ENCODE assay signal across 11 cellular contexts in genomic region chr21:29301703-29302102, GRCh38. TPM values are rescaled to one million over a fixed set of nuclear protein-coding genes. Genes with fewer than 3 reads are reported as not detected.
DNase-seq lines count a peak whose midpoint lies in the region; ATAC-seq and TF ChIP-seq lines count a peak whose summit lies in the region.
"Had no signal": no experiment of that assay in that cellular context is flagged by ENCODE, and none has a peak within 500 bp of the region (broad histone marks: within the 10 kb centered on the region; RNA-seq: fewer than 3 reads in every experiment).

No MANE protein-coding gene starts in this region.

- CTCF ChIA-PET in OCI-LY7 (lab: Charles Lee; ENCODE audit: unreplicated experiment) = interaction anchor here (1.2 kb wide), 1 partner anchor 75 kb away, joined by 3 read pairs; no protein-coding TSS in a partner anchor

- H3K4me1 ChIP-seq in OCI-LY7 (ENCODE audit: insufficient read depth, low read length, poor library complexity, severe bottlenecking) (peaks cover 49% of the 10 kb centered on the region), gastrocnemius medialis (peaks cover 66 to 68% of the 10 kb centered on the region in 2 donors)

- TF ChIP-seq CTCF in GM12864 (IDR thresholded peaks at IDR 0.05; ENCODE audit: low read depth, low read length, missing control alignments) (no peak), OCI-LY7 (conservative IDR thresholded peaks at IDR 0.05; ENCODE audit: low read length) (no peak), fibroblast of mammary gland (conservative IDR thresholded peaks at IDR 0.05; ENCODE audit: control insufficient read depth, insufficient read depth, low read depth, low read length) (no peak), gastrocnemius medialis (IDR thresholded peaks at IDR 0.05 in 4 of 5, conservative IDR thresholded peaks at IDR 0.05 in 1 of 5) (no peak)

- DNase-seq in GM12864 (ENCODE audit: low read depth) (no peak), OCI-LY7 (ENCODE audit: low spot score) (no peak), fibroblast of mammary gland (ENCODE audit: low read depth) (peak; percentile 9), gastrocnemius medialis (no peak), NCI-H2107 (lab: John Stamatoyannopoulos, UW) (no peak), DMS153 treated with DMSO at 0.1 percent for 48 hours (lab: John Stamatoyannopoulos, UW; ENCODE audit: unreplicated experiment) (no peak)
- no peak for DNase-seq in activated naive CD4-positive, alpha-beta T cell treated with anti-CD3 and anti-CD28 coated beads, Interleukin-2, amount 50 U/mL, for 16 hours
- DNase-seq: NCI-H2029 treated with DMSO at 0.1 percent for 48 hours; stimulated activated CD4-positive, alpha-beta T cell treated with anti-CD3 and anti-CD28 coated beads, Interleukin-4, amount 100 ng/mL, for 24 hours; T-cell had no signal

- no peaks in the 10 kb centered on the region for H3K27me3 ChIP-seq in gastrocnemius medialis

- peaks cover 64% of the 10 kb centered on the region for H3K79me2 ChIP-seq in OCI-LY7 (ENCODE audit: insufficient read depth, low read depth, low read length)

- H3K9me2 ChIP-seq in OCI-LY7 (ENCODE audit: insufficient read depth, low read length) = no peaks in the 10 kb centered on the region

- H3K36me3 ChIP-seq in OCI-LY7 (ENCODE audit: insufficient read depth, low read length) = no peaks in the 10 kb centered on the region
- H3K36me3 ChIP-seq in gastrocnemius medialis = no peaks in the 10 kb centered on the region

- peaks cover 34% of the 10 kb centered on the region for H4K20me1 ChIP-seq in OCI-LY7 (ENCODE audit: insufficient read depth, low read length)

- intact Hi-C loops in OCI-LY7 (cut with micrococcal nuclease; ENCODE audit: unreplicated experiment) = no loop called here
- intact Hi-C loops in gastrocnemius medialis (cut with DNase I; ENCODE audit: low total_unique reads) = loop anchor here (5.0 kb wide), 1 partner anchor 149 kb away; no protein-coding TSS in a partner anchor

- H2AFZ ChIP-seq in OCI-LY7 (ENCODE audit: low read length) = no peak overlapping the region

- in situ Hi-C loops in gastrocnemius medialis (cut with MboI; ENCODE audit: low sequenced_read_pairs in 4 of 4) = no loop called here

- H3K4me2 ChIP-seq in OCI-LY7 (ENCODE audit: low read length) = peak overlapping the region; percentile 95; the same call in 1 of the 2 replicates

- no peak overlapping the region for H3K27ac ChIP-seq in OCI-LY7 (ENCODE audit: low read depth, low read length, poor library complexity, severe bottlenecking)
- H3K27ac ChIP-seq in gastrocnemius medialis = peak overlapping the region; percentile 89 to 97 (median 94)

- peak overlapping the region; percentile 87; the same call in 1 of the 2 replicates for H3K4me3 ChIP-seq in GM12864 (ENCODE audit: low read depth, low read length)
- H3K4me3 ChIP-seq in OCI-LY7 (ENCODE audit: low read depth, low read length, poor library complexity, severe bottlenecking) = no peak overlapping the region
- H3K4me3 ChIP-seq in fibroblast of mammary gland (ENCODE audit: control insufficient read depth, low read depth, low read length) = peak overlapping the region; percentile 67
- peak overlapping the region; percentile 64 to 87 (median 72) for H3K4me3 ChIP-seq in gastrocnemius medialis

- POLR2A ChIA-PET in OCI-LY7 (lab: Charles Lee) = interaction anchor here (0.6 to 2.8 kb wide), 9 partner anchors 9 to 229 kb away, joined by 3 to 18 read pairs (median 6); partner anchors contain the start of gene CCT8

- H3K9me3 ChIP-seq in OCI-LY7 (ENCODE audit: low read length) (no peaks in the 10 kb centered on the region), gastrocnemius medialis (no peaks in the 10 kb centered on the region)

- no TSS peak for BruUV-seq in OCI-LY7 (replicated peaks; lab: Mats Ljungman, UMichigan)

- ATAC-seq in gastrocnemius medialis = no peak
- ATAC-seq in GM19455 (IDR thresholded peaks at IDR 0.05; ENCODE audit: unreplicated experiment) = no peak
- ATAC-seq: T-cell had no signal

- TF ChIP-seq POLR2A in gastrocnemius medialis (IDR thresholded peaks at IDR 0.05) = no peak

RNA-seq across cellular contexts. Expression of gene BACH1, which starts 3.0 kb away (rescaled TPM):
- total RNA-seq in OCI-LY7 (2014; rRNA removed; shearing (Covaris generic)) = 18.6 and 19.1 TPM in 2 replicates
- total RNA-seq in OCI-LY7 (2022) (37.2 and 38.4 TPM in 2 replicates), gastrocnemius medialis (10 to 100 TPM; 52.4 to 72.7 (median 62.7) TPM)
